In the genomic region with DNA sequence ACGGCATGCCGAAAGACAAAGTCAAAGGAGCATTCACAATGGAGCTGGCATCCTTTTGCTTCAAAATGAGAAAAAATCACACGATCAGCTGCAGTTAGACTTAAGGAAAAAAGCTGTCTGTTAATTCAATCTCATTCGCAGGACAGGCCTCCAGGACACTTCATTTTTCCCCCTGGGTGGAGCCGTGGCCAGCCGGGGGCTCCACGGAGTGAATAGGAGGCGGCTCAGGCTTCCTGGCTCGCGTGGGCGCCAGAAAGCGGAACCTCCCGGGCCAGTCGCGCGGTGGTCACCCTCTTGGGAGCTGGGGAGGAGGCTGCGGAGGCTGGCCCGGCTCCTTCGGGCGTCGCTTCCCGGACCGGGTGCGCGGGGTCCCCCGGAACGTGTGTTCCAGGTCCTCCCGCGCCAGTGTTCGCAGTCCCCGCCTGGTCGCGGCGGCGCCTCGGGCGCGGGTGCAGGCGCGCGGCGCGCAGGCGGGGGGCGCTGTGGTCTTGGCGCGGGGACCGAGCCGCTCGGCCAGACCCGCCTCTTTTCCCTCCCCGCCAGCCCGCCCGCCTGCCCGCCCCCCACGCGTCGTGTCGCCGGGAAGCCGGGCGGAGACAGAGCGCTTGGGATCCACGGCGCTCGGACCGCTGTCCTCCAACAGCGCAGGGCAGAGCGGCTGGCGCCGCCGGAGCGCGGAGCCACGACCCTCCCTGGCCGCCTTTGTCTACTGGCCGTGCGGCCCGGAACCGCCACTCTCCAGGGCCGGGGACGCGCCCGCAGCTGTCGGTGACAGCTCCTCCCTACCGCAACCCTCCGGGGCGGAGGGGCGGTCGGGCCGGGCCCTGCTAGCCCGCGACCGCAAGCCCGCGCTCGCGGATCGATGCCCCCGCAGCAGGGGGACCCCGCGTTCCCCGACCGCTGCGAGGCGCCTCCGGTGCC, we compare ENCODE assay signal across 8 cellular contexts. TPM values are rescaled to one million over a fixed set of nuclear protein-coding genes. Genes with fewer than 3 reads are reported as not detected.
DNase-seq lines count a peak whose midpoint lies in the region; ATAC-seq, FAIRE-seq and TF ChIP-seq lines count a peak whose summit lies in the region.

A gene (plus strand): TSS at position 599 of the 921 bp plus-strand sequence. CDS start 264 bp downstream, at position 863.

- peak within 1 kb of the TSS; percentile 83 for H3K27ac Mint-ChIP-seq in activated naive CD4-positive, alpha-beta T cell treated with anti-CD3 and anti-CD28 coated beads, Interleukin-2, amount 10 ng/mL, durations not matched to agents 7 days and 5 days

- DNase-seq in GM12891 (ENCODE audit: insufficient read length, low spot score) (peak; percentile 32), HTR-8/SVneo (ENCODE audit: insufficient read length, low spot score) (peak; percentile 73), RWPE1 (ENCODE audit: low spot score) (peak; percentile 33), globus pallidus (ENCODE audit: low spot score) (peak; percentile 90), substantia nigra (lab: John Stamatoyannopoulos, UW) (peak; percentile 44 to 95 (median 83))
- peak; percentile 78 for DNase-seq in activated naive CD4-positive, alpha-beta T cell treated with anti-CD3 and anti-CD28 coated beads, Interleukin-2, amount 10 ng/mL, durations not matched to agents 7 days and 5 days

- ATAC-seq in GM21576 (IDR thresholded peaks at IDR 0.05; ENCODE audit: unreplicated experiment): no peak

- H3K27me3 Mint-ChIP-seq in activated naive CD4-positive, alpha-beta T cell treated with anti-CD3 and anti-CD28 coated beads, Interleukin-2, amount 10 ng/mL, durations not matched to agents 7 days and 5 days: peaks cover 20% of the 10 kb centered on the region

- H3K27me3 ChIP-seq in neutrophil: no peaks in the 10 kb centered on the region

- peaks cover 15 to 18% of the 10 kb centered on the region in 2 experiments for H3K4me1 ChIP-seq in neutrophil (ENCODE audit: control insufficient read depth in 1 of 2, insufficient read depth in 1 of 2, low read depth in 1 of 2, low read length in 1 of 2)

- FAIRE-seq in GM12891 (lab: Jason Lieb, UNC): no peak
- peak; percentile 9 for FAIRE-seq in HTR-8/SVneo (lab: Jason Lieb, UNC)

- H3K4me3 ChIP-seq in neutrophil (ENCODE audit: low read depth in 1 of 2, low read length in 1 of 2): peak within 1 kb of the TSS; percentile 78 to 79

- POLR2A ChIA-PET in RWPE1 (lab: Yijun Ruan, JAX; ENCODE audit: low non-redundant PET): no interaction called here

- no peaks in the 10 kb centered on the region for H3K9me3 ChIP-seq in neutrophil

- H3K36me3 Mint-ChIP-seq in activated naive CD4-positive, alpha-beta T cell treated with anti-CD3 and anti-CD28 coated beads, Interleukin-2, amount 10 ng/mL, durations not matched to agents 7 days and 5 days: peaks cover 11% of the 10 kb centered on the region

- H3K4me1 Mint-ChIP-seq in activated naive CD4-positive, alpha-beta T cell treated with anti-CD3 and anti-CD28 coated beads, Interleukin-2, amount 10 ng/mL, durations not matched to agents 7 days and 5 days: peaks cover 38% of the 10 kb centered on the region

- H3K36me3 ChIP-seq in neutrophil: no peaks in the 10 kb centered on the region

- H3K27ac ChIP-seq in RWPE1: no peak within 1 kb of the TSS
- H3K27ac ChIP-seq in neutrophil: peak within 1 kb of the TSS; percentile 52
- H3K27ac ChIP-seq in substantia nigra (ENCODE audit: low read depth, low read length, poor library complexity, severe bottlenecking): peak within 1 kb of the TSS; percentile 96

- no peak for TF ChIP-seq POLR2A in GM12891 (IDR thresholded peaks at IDR 0.05; ENCODE audit: low read depth, low read length)

- CTCF ChIA-PET in RWPE1 (lab: Yijun Ruan, JAX): interaction anchor here (0.5 to 1.6 kb wide), 17 partner anchors 41 to 779 kb away, joined by 3 to 7 read pairs (median 3); no protein-coding TSS in a partner anchor
- CTCF ChIA-PET in activated naive CD4-positive, alpha-beta T cell treated with anti-CD3 and anti-CD28 coated beads, Interleukin-2, amount 10 ng/mL, durations not matched to agents 7 days and 5 days (lab: Charles Lee): interaction anchor here (0.7 to 6.0 kb wide), 24 partner anchors 9 to 520 kb away, joined by 3 to 56 read pairs (median 3); no protein-coding TSS in a partner anchor

- H3K4me3 Mint-ChIP-seq in activated naive CD4-positive, alpha-beta T cell treated with anti-CD3 and anti-CD28 coated beads, Interleukin-2, amount 10 ng/mL, durations not matched to agents 7 days and 5 days: peak within 1 kb of the TSS; percentile 90

- no peaks in the 10 kb centered on the region for H3K9me3 Mint-ChIP-seq in activated naive CD4-positive, alpha-beta T cell treated with anti-CD3 and anti-CD28 coated beads, Interleukin-2, amount 10 ng/mL, durations not matched to agents 7 days and 5 days

- TF ChIP-seq CTCF in RWPE1 (conservative IDR thresholded peaks at IDR 0.05; ENCODE audit: low read depth) (peak; percentile 82), neutrophil (IDR thresholded peaks at IDR 0.05) (peak; percentile 63)

TF ChIP-seq in GM12891, 5 proteins besides CTCF, POLR2A, EP300 and RAD21:
- TF ChIP-seq PAX5 (IDR thresholded peaks at IDR 0.05; ENCODE audit: insufficient read depth, low read length, severe bottlenecking) (no peak), TAF1 (IDR thresholded peaks at IDR 0.05; ENCODE audit: low read depth, low read length) (no peak), POU2F2 (IDR thresholded peaks at IDR 0.05; ENCODE audit: low read depth, low read length) (no peak), SPI1 (IDR thresholded peaks at IDR 0.05; ENCODE audit: low read depth, low read length) (no peak), POLR2AphosphoS5 (IDR thresholded peaks at IDR 0.05; ENCODE audit: low read depth, low read length) (no peak)
TF ChIP-seq in GM12891: peak in this region for 0.

RNA-seq across cellular contexts. Expression of the gene that starts here (rescaled TPM):
- polyA plus RNA-seq in GM12891 (2012; ENCODE audit: low read depth, missing spikeins): 0.01 TPM

Comparison
In these comparisons a context has a peak if more than half of its experiments do, and no peak if none do; other contexts are left out.
1. DNase-seq: peak in every context shown above with its lines; median percentile 90 in globus pallidus; 83 in substantia nigra; 78 in activated naive CD4-positive, alpha-beta T cell treated with anti-CD3 and anti-CD28 coated beads, Interleukin-2, amount 10 ng/mL, durations not matched to agents 7 days and 5 days; 73 in HTR-8/SVneo; 33 in RWPE1; 32 in GM12891.